Comparison of ENCODE assay signal across 1 cellular context in genomic region chr22:17342361-17342760, GRCh38.
TF ChIP-seq lines count a peak whose summit lies in the region.

No MANE protein-coding gene starts in this region.

TF ChIP-seq in WTC11, 78 proteins besides CTCF, POLR2A, EP300 and RAD21 (continued from another document):
- TF ChIP-seq ATF6 (CRISPR knock-in tag; IDR thresholded peaks at IDR 0.05): no peak
- no peak for TF ChIP-seq USF1 (CRISPR knock-in tag; IDR thresholded peaks at IDR 0.05)
- TF ChIP-seq MLX (CRISPR knock-in tag; IDR thresholded peaks at IDR 0.05): no peak
- no peak for TF ChIP-seq PRDM15 (CRISPR knock-in tag; IDR thresholded peaks at IDR 0.05)
